In genomic region chr3:156148946-156149348, GRCh38 we compare ENCODE assay signal across 13 cellular contexts. TPM values are rescaled to one million over a fixed set of nuclear protein-coding genes. Genes with fewer than 3 reads are reported as not detected.
A peak's percentile ranks its signal among the peaks of the same experiment; 100 is the strongest.
DNase-seq lines count a peak whose midpoint lies in the region; ATAC-seq, FAIRE-seq and TF ChIP-seq lines count a peak whose summit lies in the region.
"Had no signal": no experiment of that assay in that cellular context is flagged by ENCODE, and none has a peak within 500 bp of the region (broad histone marks: within the 10 kb centered on the region; RNA-seq: fewer than 3 reads in every experiment).

No MANE protein-coding gene starts in this region.

- TF ChIP-seq RAD21 in GM12878 (IDR thresholded peaks at IDR 0.05; ENCODE audit: insufficient read depth, low read depth, low read length): no peak

- peaks cover 3% of the 10 kb centered on the region for H3K27me3 Mint-ChIP-seq in GM23338 (ENCODE audit: insufficient read depth, low read depth, poor library complexity)
- H3K27me3 Mint-ChIP-seq in effector memory CD8-positive, alpha-beta T cell: peaks cover 20 to 28% of the 10 kb centered on the region in 2 donors

- no peak overlapping the region for H3K27ac ChIP-seq in GM23338 (ENCODE audit: low read depth)
- H3K27ac ChIP-seq in GM12878 (ENCODE audit: control insufficient read depth, insufficient read depth): no peak overlapping the region
- no peak overlapping the region for H3K27ac ChIP-seq in smooth muscle cell (ENCODE audit: low read depth)

- H3K79me2 ChIP-seq in GM23338 (replicated peaks; ENCODE audit: insufficient read depth) (no peaks in the 10 kb centered on the region), GM12878 (ENCODE audit: control insufficient read depth, insufficient read depth, low read length) (no peaks in the 10 kb centered on the region), smooth muscle cell (ENCODE audit: low read depth) (no peaks in the 10 kb centered on the region)

- no peaks in the 10 kb centered on the region for H3K36me3 ChIP-seq in GM23338 (ENCODE audit: insufficient read depth)
- no peaks in the 10 kb centered on the region for H3K36me3 ChIP-seq in GM12878 (ENCODE audit: control insufficient read depth in 2 of 2, insufficient read depth in 2 of 2, low read length in 1 of 2)
- no peaks in the 10 kb centered on the region for H3K36me3 ChIP-seq in smooth muscle cell (ENCODE audit: low read depth)

- no peak for FAIRE-seq in GM12878 (lab: Jason Lieb, UNC)
- FAIRE-seq: GM12891 had no signal

- POLR2A ChIA-PET in GM12878 (lab: Charles Lee): no interaction called here

- BruUV-seq in GM12878 (replicated peaks; lab: Mats Ljungman, UMichigan): no TSS peak

- ATAC-seq in GM23338: no peak
- ATAC-seq in GM12878: peak; percentile 28
- ATAC-seq in left ventricle myocardium superior: peak; percentile 69
- no peak for ATAC-seq in HG03139 (IDR thresholded peaks at IDR 0.05; ENCODE audit: unreplicated experiment)
- no peak for ATAC-seq in effector memory CD8-positive, alpha-beta T cell (replicated peaks)
- no peak for ATAC-seq in HG03354 (IDR thresholded peaks at IDR 0.05; ENCODE audit: poor library complexity, severe bottlenecking, unreplicated experiment)
- ATAC-seq: activated naive CD8-positive, alpha-beta T cell treated with anti-CD3 and anti-CD28 coated beads, Interleukin-2, amount 50 U/mL, for 24 hours; PC-3 had no signal

- H4K20me1 ChIP-seq in GM23338 (replicated peaks; ENCODE audit: insufficient read depth) (no peaks in the 10 kb centered on the region), GM12878 (ENCODE audit: control insufficient read depth, insufficient read depth) (no peaks in the 10 kb centered on the region), smooth muscle cell (ENCODE audit: low read depth) (no peaks in the 10 kb centered on the region)

- H3K4me1 ChIP-seq in GM23338 (ENCODE audit: insufficient read depth): no peaks in the 10 kb centered on the region
- H3K4me1 ChIP-seq in GM12878 (ENCODE audit: control insufficient read depth, insufficient read depth, low read length): no peaks in the 10 kb centered on the region
- no peaks in the 10 kb centered on the region for H3K4me1 ChIP-seq in smooth muscle cell (ENCODE audit: low read depth)

- RAD21 ChIA-PET in GM12878 (lab: Charles Lee; ENCODE audit: unreplicated experiment): interaction anchor here (0.9 to 6.5 kb wide), 10 partner anchors 10 to 361 kb away, joined by 3 to 70 read pairs (median 3); partner anchors contain the start of gene C3orf33

- H3K36me3 Mint-ChIP-seq in GM23338 (ENCODE audit: low read depth): no peaks in the 10 kb centered on the region
- no peaks in the 10 kb centered on the region for H3K36me3 Mint-ChIP-seq in effector memory CD8-positive, alpha-beta T cell (ENCODE audit: insufficient read depth)

- H3K9ac ChIP-seq in GM12878 (ENCODE audit: control insufficient read depth, insufficient read depth, low read length) (no peak overlapping the region), smooth muscle cell (ENCODE audit: low read depth) (no peak overlapping the region)

- TF ChIP-seq POLR2A in GM12878 (IDR thresholded peaks at IDR 0.05; ENCODE audit: low read depth, low read length): no peak

- H3K27me3 ChIP-seq in GM23338 (ENCODE audit: insufficient read depth): no peaks in the 10 kb centered on the region
- H3K27me3 ChIP-seq in GM12878 (replicated peaks in 1 of 2; ENCODE audit: control insufficient read depth in 2 of 2, insufficient read depth in 2 of 2, low read length in 1 of 2): no peaks in the 10 kb centered on the region
- H3K27me3 ChIP-seq in smooth muscle cell (ENCODE audit: low read depth): peaks cover 4% of the 10 kb centered on the region

- no peak for TF ChIP-seq CTCF in GM23338 (conservative IDR thresholded peaks at IDR 0.05; ENCODE audit: low read depth in 2 of 2)
- TF ChIP-seq CTCF in GM12878 (IDR thresholded peaks at IDR 0.05 in 2 of 3, conservative IDR thresholded peaks at IDR 0.05 in 1 of 3; ENCODE audit: control insufficient read depth in 2 of 3, extremely low read depth in 1 of 3, insufficient read depth in 1 of 3, low read depth in 3 of 3, low read length in 3 of 3): no peak
- no peak for TF ChIP-seq CTCF in smooth muscle cell (IDR thresholded peaks at IDR 0.05; ENCODE audit: borderline replicate concordance, insufficient read depth, poor library complexity, severe bottlenecking)

- no peak overlapping the region for H3K27ac Mint-ChIP-seq in GM23338
- H3K27ac Mint-ChIP-seq in effector memory CD8-positive, alpha-beta T cell: no peak overlapping the region
- H3K27ac Mint-ChIP-seq: activated naive CD8-positive, alpha-beta T cell treated with anti-CD3 and anti-CD28 coated beads, Interleukin-2, amount 50 U/mL, for 24 hours had no signal

- CTCF ChIA-PET in GM12878 (lab: Yijun Ruan, JAX): interaction anchor here (0.6 to 9.5 kb wide), 20 partner anchors 11 to 1054 kb away, joined by 3 to 205 read pairs (median 4); no protein-coding TSS in a partner anchor

- no peak overlapping the region for H3K4me3 Mint-ChIP-seq in GM23338
- no peak overlapping the region for H3K4me3 Mint-ChIP-seq in effector memory CD8-positive, alpha-beta T cell
- H3K4me3 Mint-ChIP-seq: activated naive CD8-positive, alpha-beta T cell treated with anti-CD3 and anti-CD28 coated beads, Interleukin-2, amount 50 U/mL, for 24 hours had no signal

- H3F3A ChIP-seq in GM23338 (replicated peaks; ENCODE audit: low read depth) (no peaks in the 10 kb centered on the region), smooth muscle cell (ENCODE audit: low read depth) (no peaks in the 10 kb centered on the region)

- no peak overlapping the region for H3K4me3 ChIP-seq in GM23338
- no peak overlapping the region for H3K4me3 ChIP-seq in GM12878
- H3K4me3 ChIP-seq in smooth muscle cell: no peak overlapping the region

- intact Hi-C loops in GM12878 (cut with micrococcal nuclease; ENCODE audit: unreplicated experiment) (no loop called here), left ventricle myocardium superior (cut with micrococcal nuclease) (no loop called here)

- no peak overlapping the region for H3K4me2 ChIP-seq in GM23338
- no peak overlapping the region for H3K4me2 ChIP-seq in GM12878 (ENCODE audit: control insufficient read depth, insufficient read depth)
- H3K4me2 ChIP-seq in smooth muscle cell: no peak overlapping the region

- DNase-seq in GM23338 (ENCODE audit: low spot score) (no peak), GM12878 (ENCODE audit: low read depth, low spot score) (no peak), left ventricle myocardium superior (no peak), smooth muscle cell (lab: John Stamatoyannopoulos, UW; ENCODE audit: unreplicated experiment) (no peak), cortex of kidney (lab: John Stamatoyannopoulos, UW) (no peak)
- no peak for DNase-seq in effector memory CD8-positive, alpha-beta T cell
- DNase-seq: activated CD4-positive, alpha-beta T cell treated with anti-CD3 and anti-CD28 coated beads for 4 hours; activated naive CD8-positive, alpha-beta T cell treated with anti-CD3 and anti-CD28 coated beads, Interleukin-2, amount 50 U/mL, for 24 hours; MM.1S; PC-3 had no signal

- H3K9me3 Mint-ChIP-seq in GM23338: no peaks in the 10 kb centered on the region
- H3K9me3 Mint-ChIP-seq in effector memory CD8-positive, alpha-beta T cell: no peaks in the 10 kb centered on the region
- H3K9me3 Mint-ChIP-seq: activated naive CD8-positive, alpha-beta T cell treated with anti-CD3 and anti-CD28 coated beads, Interleukin-2, amount 50 U/mL, for 24 hours had no signal

- H3K9me2 ChIP-seq in GM23338 (ENCODE audit: insufficient read depth): no peaks in the 10 kb centered on the region

- in situ Hi-C loops in GM12878 (cut with MboI): no loop called here

- H2AFZ ChIP-seq in GM23338: 0 out of 2 replicates have a peak overlapping the region, but pooled peaks have one; percentile 23
- H2AFZ ChIP-seq in GM12878 (ENCODE audit: control insufficient read depth, low read depth, low read length): no peak overlapping the region
- peak overlapping the region; percentile 1 for H2AFZ ChIP-seq in smooth muscle cell (ENCODE audit: low read depth)

- peaks cover 3% of the 10 kb centered on the region for H3K4me1 Mint-ChIP-seq in GM23338
- peaks cover 0 to 2% of the 10 kb centered on the region in 2 donors for H3K4me1 Mint-ChIP-seq in effector memory CD8-positive, alpha-beta T cell (ENCODE audit: low read depth in 2 of 2)

- TF ChIP-seq EP300 in GM12878 (IDR thresholded peaks at IDR 0.05; ENCODE audit: borderline replicate concordance in 1 of 2, control insufficient read depth in 1 of 2, low read depth in 2 of 2, low read length in 2 of 2): no peak

- SMC1A ChIA-PET in GM12878 (lab: Charles Lee; ENCODE audit: uncharacterized antibody, unreplicated experiment): interaction anchor here (0.6 to 6.3 kb wide), 12 partner anchors 13 to 1424 kb away, joined by 3 to 84 read pairs (median 4); no protein-coding TSS in a partner anchor

- no peaks in the 10 kb centered on the region for H3K9me3 ChIP-seq in GM12878 (replicated peaks; ENCODE audit: control insufficient read depth, insufficient read depth, low read length)
- H3K9me3 ChIP-seq in smooth muscle cell (replicated peaks; ENCODE audit: low read depth): no peaks in the 10 kb centered on the region

- WGBS in GM12878 (ENCODE audit: insufficient coverage, insufficient replicate concordance, low lambda C conversion rate, missing lambda C conversion rate): 10% methylated on average over 7 of the region's 7 CpGs
- whole genome bisulfite sequencing in smooth muscle cell (ENCODE audit: low lambda C conversion rate): 53% methylated on average over 7 of the region's 7 CpGs

TF ChIP-seq in GM23338, 12 proteins besides CTCF, POLR2A, EP300 and RAD21 (continues in another document):
- TF ChIP-seq JUNB (IDR thresholded peaks at IDR 0.05; ENCODE audit: unreplicated experiment): no peak

RNA-seq across cellular contexts. Expression of gene KCNAB1, which starts 28.6 kb away (rescaled TPM):
- total RNA-seq in GM23338 (2014; rRNA removed; shearing (Covaris generic)): 0.08 and 0.69 TPM in 2 replicates
- 1.3 and 2.6 TPM in 2 replicates for polyA plus RNA-seq in GM23338 (2016; fragmentation: Nextera tagmentation; extraction: Ambion mirVana)
- total RNA-seq in GM12878 (2013; cell fraction: nucleolus; rRNA removed): not detected in 2 replicates
- total RNA-seq in GM12878 (2014; rRNA removed): not detected in 2 replicates
- not detected in 2 replicates for total RNA-seq in GM12878 (2014; rRNA removed; fragmentation: Illumina TruSeq; extraction: Trizol)
- total RNA-seq in GM12878 (2021): not detected in 2 replicates
- 0.30 TPM for polyA plus RNA-seq in GM12878 (2011; ENCODE audit: low read depth)
- polyA plus RNA-seq in GM12878 (2011; rRNA removed): not detected in 2 replicates
- polyA plus RNA-seq in GM12878 (2011; cell fraction: cytosol; rRNA removed): not detected in 2 replicates
- polyA plus RNA-seq in GM12878 (2011; cell fraction: nucleus; rRNA removed): not detected in 2 replicates
- polyA plus RNA-seq in GM12878 (2012): 0.20 and 0.57 TPM in 2 replicates
- not detected in 2 replicates for polyA plus RNA-seq in GM12878 (2014; fragmentation: Illumina TruSeq; extraction: Trizol)
- under 1 TPM; 0.11 to 0.34 TPM for polyA plus RNA-seq in GM12878 (2014; fragmentation: Nextera tagmentation; extraction: Ambion mirVana)
- polyA plus RNA-seq in GM12878 (2014; rRNA removed): not detected in 2 replicates
- polyA plus RNA-seq in GM12878 (2016; fragmentation: Nextera tagmentation; extraction: Ambion mirVana): under 1 TPM; 0.52 to 0.69 TPM
- not detected in 2 replicates for polyA minus RNA-seq in GM12878 (2011; rRNA and poly(A)+ RNA removed)
- not detected in 2 replicates for polyA minus RNA-seq in GM12878 (2011; cell fraction: cytosol; rRNA and poly(A)+ RNA removed)
- not detected in 2 replicates for polyA minus RNA-seq in GM12878 (2011; cell fraction: nucleus; rRNA and poly(A)+ RNA removed)
- total RNA-seq in left ventricle myocardium superior: 2.4 TPM
- 0.22 and 0.36 TPM in 2 replicates for total RNA-seq in smooth muscle cell
- polyA plus RNA-seq in smooth muscle cell: 0.96 and 1.0 TPM in 2 replicates
- total RNA-seq: PC-3 had no signal

Comparison
In these comparisons a context has a peak if more than half of its experiments do, and no peak if none do; other contexts are left out.
1. ATAC-seq: peak in GM12878 (single experiment) and left ventricle myocardium superior (single experiment); none in GM23338 (single experiment), HG03139 (single experiment), effector memory CD8-positive, alpha-beta T cell (single experiment) and HG03354 (single experiment).